Comparison of ENCODE assay signal across 1 cellular context in the genomic region with DNA sequence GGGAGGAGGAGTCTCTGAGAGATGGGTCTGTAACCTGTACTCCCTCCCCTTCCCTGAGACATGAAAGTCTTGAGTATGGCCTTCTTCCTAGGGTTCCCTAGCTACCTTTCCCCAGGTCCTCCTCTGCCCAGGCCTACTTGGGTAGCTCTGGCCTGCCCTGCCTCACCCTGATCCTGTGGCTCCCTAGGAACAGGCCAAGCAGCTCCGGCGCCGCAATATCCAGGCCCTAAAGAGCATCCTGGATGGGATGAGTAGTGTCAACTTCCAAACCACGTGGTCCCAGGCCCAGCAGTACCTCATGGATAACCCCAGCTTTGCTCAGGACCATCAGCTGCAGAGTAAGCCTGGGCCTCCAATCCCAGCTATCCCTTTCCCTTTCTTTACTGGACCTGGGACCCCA.
TF ChIP-seq lines count a peak whose summit lies in the region.

No MANE protein-coding gene starts in this region.

TF ChIP-seq in GM12878, 131 proteins besides CTCF, POLR2A, EP300 and RAD21:
- TF ChIP-seq TARDBP (IDR thresholded peaks at IDR 0.05; ENCODE audit: borderline replicate concordance) (no peak), SMC3 (IDR thresholded peaks at IDR 0.05; ENCODE audit: borderline replicate concordance, low read length) (no peak), POLR2AphosphoS5 (IDR thresholded peaks at IDR 0.05; ENCODE audit: low read length) (peak; percentile 3; the same call in 1 of the 2 replicates)
